In the genomic region with DNA sequence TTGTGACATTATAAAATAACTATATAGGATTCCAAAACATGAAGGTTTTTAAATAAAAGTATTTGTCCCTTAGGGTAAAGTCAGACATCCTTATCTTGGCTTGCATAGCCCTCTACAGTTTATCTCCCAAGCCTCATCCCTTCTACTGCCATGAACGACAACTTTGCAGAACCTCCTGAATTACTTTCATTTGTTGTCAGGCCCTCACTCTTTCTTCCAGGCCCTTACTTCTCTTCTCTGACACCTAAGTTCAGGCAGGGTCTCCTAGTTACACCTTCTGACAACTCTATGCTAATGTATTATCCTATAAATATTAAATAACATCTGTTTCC, we compare ENCODE assay signal across 1 cellular context.
TF ChIP-seq lines count a peak whose summit lies in the region.

No MANE protein-coding gene starts in this region.

TF ChIP-seq in H1, 55 proteins besides CTCF, POLR2A, EP300 and RAD21:
- TF ChIP-seq HDAC6 (IDR thresholded peaks at IDR 0.05; ENCODE audit: low read depth, low read length), result no peak
- no peak for TF ChIP-seq TCF12 (IDR thresholded peaks at IDR 0.05; ENCODE audit: low read depth, low read length)
- no peak for TF ChIP-seq CHD2 (IDR thresholded peaks at IDR 0.05; ENCODE audit: low read length)
- TF ChIP-seq EGR1 (IDR thresholded peaks at IDR 0.05; ENCODE audit: borderline replicate concordance, low read depth, low read length), result no peak
- no peak for TF ChIP-seq FOSL1 (IDR thresholded peaks at IDR 0.05; ENCODE audit: insufficient read depth, low read depth, low read length)
- TF ChIP-seq, protein P1, sequence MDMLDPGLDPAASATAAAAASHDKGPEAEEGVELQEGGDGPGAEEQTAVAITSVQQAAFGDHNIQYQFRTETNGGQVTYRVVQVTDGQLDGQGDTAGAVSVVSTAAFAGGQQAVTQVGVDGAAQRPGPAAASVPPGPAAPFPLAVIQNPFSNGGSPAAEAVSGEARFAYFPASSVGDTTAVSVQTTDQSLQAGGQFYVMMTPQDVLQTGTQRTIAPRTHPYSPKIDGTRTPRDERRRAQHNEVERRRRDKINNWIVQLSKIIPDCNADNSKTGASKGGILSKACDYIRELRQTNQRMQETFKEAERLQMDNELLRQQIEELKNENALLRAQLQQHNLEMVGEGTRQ (IDR thresholded peaks at IDR 0.05; ENCODE audit: low read length), result no peak
- no peak for TF ChIP-seq TAF7 (optimal IDR thresholded peaks at IDR 0.05; ENCODE audit: borderline replicate concordance, low read depth, low read length)
- TF ChIP-seq SP2 (IDR thresholded peaks at IDR 0.05; ENCODE audit: low read length), result no peak
- no peak for TF ChIP-seq PHF8 (conservative IDR thresholded peaks at IDR 0.05; ENCODE audit: low read depth, low read length)
- TF ChIP-seq SIRT6 (IDR thresholded peaks at IDR 0.05; ENCODE audit: low read length), result no peak
- no peak for TF ChIP-seq POLR2AphosphoS5 (IDR thresholded peaks at IDR 0.05; ENCODE audit: low read depth, low read length)
